ENCODE assay signal across 8 cellular contexts in the genomic region with DNA sequence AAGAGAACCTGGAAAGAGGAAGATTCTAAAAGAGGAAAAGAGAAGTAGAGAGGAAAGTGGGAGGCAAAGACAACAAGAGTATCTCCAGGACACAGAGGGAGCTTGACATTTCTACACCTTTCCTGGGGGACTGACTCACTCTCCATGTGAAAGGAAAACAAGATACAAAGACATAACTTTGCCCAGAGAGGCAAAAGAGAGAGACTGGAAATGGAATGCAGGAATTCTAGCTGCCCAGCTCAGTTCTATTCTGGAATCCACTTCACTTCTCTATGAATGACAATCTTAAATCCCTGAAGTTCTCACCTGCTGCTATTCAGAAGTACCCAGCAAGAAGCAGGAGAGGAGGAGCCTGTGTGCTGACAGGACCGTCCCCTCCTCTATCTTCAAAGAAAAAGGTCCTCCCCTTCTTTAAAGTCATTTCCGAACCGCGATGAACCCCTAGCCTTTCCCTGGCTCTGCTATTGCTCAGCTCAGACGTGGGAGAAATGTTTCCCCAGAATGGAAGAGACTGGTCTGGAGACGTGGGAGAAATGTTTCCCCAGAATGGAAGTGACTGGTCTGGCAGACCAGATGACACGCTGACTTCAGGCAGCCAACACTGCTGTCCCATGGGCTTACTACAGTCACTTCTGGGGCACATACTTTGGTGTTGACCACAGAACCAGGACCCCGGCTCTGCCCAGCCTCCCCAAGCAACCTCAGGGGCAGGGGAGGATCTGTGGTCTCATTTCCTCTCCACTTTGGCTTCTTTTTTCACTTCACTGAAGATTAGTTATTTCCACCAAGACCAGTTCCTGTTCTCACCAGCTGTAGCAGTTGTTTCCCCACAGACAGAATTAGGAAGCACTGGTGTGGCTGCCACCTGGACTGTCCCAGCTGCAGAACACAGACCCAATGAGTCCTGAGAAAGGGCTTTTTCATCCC. TPM values are rescaled to one million over a fixed set of nuclear protein-coding genes. Genes with fewer than 3 reads are reported as not detected.
A peak's percentile ranks its signal among the peaks of the same experiment; 100 is the strongest.
DNase-seq lines count a peak whose midpoint lies in the region; ATAC-seq and TF ChIP-seq lines count a peak whose summit lies in the region.

No MANE protein-coding gene starts in this region.

- peaks cover 0 to 5% (median under 1%) of the 10 kb centered on the region in 3 donors for H3K27me3 Mint-ChIP-seq in CD14-positive monocyte (ENCODE audit: low read depth in 3 of 3)
- H3K27me3 Mint-ChIP-seq in mesothelial cell of epicardium (ENCODE audit: low read depth), result no peaks in the 10 kb centered on the region

- TF ChIP-seq CTCF in CD14-positive monocyte (IDR thresholded peaks at IDR 0.05) (no peak), mesothelial cell of epicardium (IDR thresholded peaks at IDR 0.05; ENCODE audit: unreplicated experiment) (no peak), vagina (IDR thresholded peaks at IDR 0.05) (no peak)

- H3K4me1 Mint-ChIP-seq in CD14-positive monocyte, result peaks cover 39% of the 10 kb centered on the region
- H3K4me1 Mint-ChIP-seq in mesothelial cell of epicardium, result peaks cover 20% of the 10 kb centered on the region

- no peak for DNase-seq in CD14-positive monocyte (ENCODE audit: low spot score)
- peak; percentile 2 for DNase-seq in T-helper 22 cell (ENCODE audit: low read depth)
- DNase-seq in mesothelial cell of epicardium (ENCODE audit: low spot score in 2 of 2, unreplicated experiment in 2 of 2), result no peak
- no peak for DNase-seq in vagina (ENCODE audit: extremely low spot score in 2 of 2)
- DNase-seq in foreskin melanocyte, result no peak

- no peak overlapping the region for H3K9ac ChIP-seq in duodenal mucosa (ENCODE audit: low read depth in 1 of 2, low read length in 2 of 2)

- H3K9me3 Mint-ChIP-seq in CD14-positive monocyte (no peaks in the 10 kb centered on the region), mesothelial cell of epicardium (no peaks in the 10 kb centered on the region)

- intact Hi-C loops in CD14-positive monocyte (cut with micrococcal nuclease) (loop anchor here (1.0 to 5.0 kb wide), 2 partner anchors 7 to 37 kb away; no protein-coding TSS in a partner anchor), vagina (cut with DNase I) (no loop called here)

- H3K4me1 ChIP-seq in duodenal mucosa (ENCODE audit: control insufficient read depth in 1 of 2, insufficient read depth in 2 of 2, low read length in 2 of 2), result peaks cover 6 to 24% of the 10 kb centered on the region in 2 donors
- H3K4me1 ChIP-seq in vagina, result peaks cover 21% of the 10 kb centered on the region

- TF ChIP-seq POLR2A in vagina (IDR thresholded peaks at IDR 0.05), result no peak

- H3K27ac ChIP-seq in duodenal mucosa (ENCODE audit: low read depth, low read length) (no peak overlapping the region), vagina (peak overlapping the region; percentile 39)

- no peaks in the 10 kb centered on the region for H3K36me3 ChIP-seq in duodenal mucosa (ENCODE audit: control insufficient read depth in 1 of 2, insufficient read depth in 2 of 2, low read length in 2 of 2)
- no peaks in the 10 kb centered on the region for H3K36me3 ChIP-seq in vagina

- H3K36me3 Mint-ChIP-seq in CD14-positive monocyte (peaks cover 2 to 9% of the 10 kb centered on the region in 2 donors), mesothelial cell of epicardium (no peaks in the 10 kb centered on the region)

- peak overlapping the region; percentile 79 to 94 for H3K4me3 Mint-ChIP-seq in CD14-positive monocyte
- peak overlapping the region; percentile 47 for H3K4me3 Mint-ChIP-seq in mesothelial cell of epicardium

- ATAC-seq in GM19395 (IDR thresholded peaks at IDR 0.05; ENCODE audit: unreplicated experiment), result peak; percentile 77
- ATAC-seq in HG03439 (IDR thresholded peaks at IDR 0.05; ENCODE audit: unreplicated experiment), result peak; percentile 62

- H3K27me3 ChIP-seq in duodenal mucosa (ENCODE audit: control insufficient read depth in 1 of 2, insufficient read depth in 2 of 2, low read length in 2 of 2), result no peaks in the 10 kb centered on the region
- no peaks in the 10 kb centered on the region for H3K27me3 ChIP-seq in vagina

- no peaks in the 10 kb centered on the region for H3K9me3 ChIP-seq in duodenal mucosa (ENCODE audit: control insufficient read depth in 1 of 2, low read length in 2 of 2)
- H3K9me3 ChIP-seq in vagina, result no peaks in the 10 kb centered on the region

- H3K27ac Mint-ChIP-seq in CD14-positive monocyte, result peak overlapping the region; percentile 80 to 92 (median 89)
- H3K27ac Mint-ChIP-seq in mesothelial cell of epicardium, result peak overlapping the region; percentile 89

- peak overlapping the region; percentile 31 to 46 for H3K4me3 ChIP-seq in duodenal mucosa (ENCODE audit: low read depth in 1 of 2, low read length in 2 of 2)
- no peak overlapping the region for H3K4me3 ChIP-seq in vagina

RNA-seq across cellular contexts. Expression of a gene that starts 8.3 kb away (rescaled TPM):
- polyA plus RNA-seq in CD14-positive monocyte, result 1 to 10 TPM; 1.5 to 1.7 TPM
- 16.3 to 19.2 TPM (median 18.3 TPM) in 3 replicates for total RNA-seq in mesothelial cell of epicardium
- total RNA-seq in vagina, result 11.0 TPM

RNA-seq across cellular contexts. Expression of a gene that starts 42.5 kb away (rescaled TPM):
- 1,000 to 10,000 TPM; 1,396 to 1,453 TPM for polyA plus RNA-seq in CD14-positive monocyte
- total RNA-seq in mesothelial cell of epicardium (296 to 312 TPM (median 297 TPM) in 3 replicates), vagina (240 TPM)

Comparison
In these comparisons a context has a peak if more than half of its experiments do, and no peak if none do; other contexts are left out.
1. H3K4me3 ChIP-seq: peak in duodenal mucosa (2 of 2); none in vagina (0 of 2).